20 cellular contexts compared by ENCODE assay signal in genomic region chr5:13354611-13355010, GRCh38.
A peak's percentile ranks its signal among the peaks of the same experiment; 100 is the strongest.
DNase-seq lines count a peak whose midpoint lies in the region; ATAC-seq and TF ChIP-seq lines count a peak whose summit lies in the region.
"Had no signal": no experiment of that assay in that cellular context is flagged by ENCODE, and none has a peak within 500 bp of the region (broad histone marks: within the 10 kb centered on the region; RNA-seq: fewer than 3 reads in every experiment).

No MANE protein-coding gene starts in this region.

- ATAC-seq in PC-3: peak; percentile 43
- no peak for ATAC-seq in HG02970 (IDR thresholded peaks at IDR 0.05; ENCODE audit: low FRiP score, unreplicated experiment)
- ATAC-seq: GM23338, HepG2 had no signal

- no peaks in the 10 kb centered on the region for H3K79me2 ChIP-seq in PC-3 (ENCODE audit: low read length)
- no peaks in the 10 kb centered on the region for H3K79me2 ChIP-seq in mammary epithelial cell (ENCODE audit: insufficient read depth, low read length)

- DNase-seq in HT-29 (ENCODE audit: low spot score): peak; percentile 44
- DNase-seq in PC-3: peak; percentile 86
- DNase-seq in mammary epithelial cell: peak; percentile 69
- DNase-seq in myocyte (ENCODE audit: low read depth): peak; percentile 31
- DNase-seq in DMS 273 (lab: John Stamatoyannopoulos, UW; ENCODE audit: unreplicated experiment): no peak
- DNase-seq in superior temporal gyrus (ENCODE audit: extremely low spot score): no peak
- DNase-seq in activated T-cell treated with anti-CD3 and anti-CD28 coated beads, Interleukin-2, amount 50 U/mL, for 24 hours: no peak
- DNase-seq: CD8-positive, alpha-beta memory T cell; HFFc6; Karpas-422; MV-4-11; NCI-H1417 treated with DMSO at 0.1 percent for 48 hours; NCI-H2029; NCI-H2227 treated with DMSO at 0.1 percent for 48 hours; NCI-H524 treated with DMSO at 0.1 percent for 48 hours; Right ventricle myocardium superior; SK-N-SH had no signal

- peaks cover 11% of the 10 kb centered on the region for H3K9me3 Mint-ChIP-seq in activated T-cell treated with anti-CD3 and anti-CD28 coated beads, Interleukin-2, amount 50 U/mL, for 24 hours
- H3K9me3 Mint-ChIP-seq: GM23338 had no signal

- no peaks in the 10 kb centered on the region for H4K20me1 ChIP-seq in PC-3 (ENCODE audit: low read length)
- H4K20me1 ChIP-seq in mammary epithelial cell (ENCODE audit: insufficient read depth, low read length): no peaks in the 10 kb centered on the region

- H3K4me3 Mint-ChIP-seq in activated T-cell treated with anti-CD3 and anti-CD28 coated beads, Interleukin-2, amount 50 U/mL, for 24 hours: no peak overlapping the region
- H3K4me3 Mint-ChIP-seq: CD8-positive, alpha-beta memory T cell; GM23338; HFFc6 had no signal

- dilution Hi-C loops in mammary epithelial cell (cut with HindIII; ENCODE audit: low sequenced_read_pairs): no loop called here

- H3K27me3 Mint-ChIP-seq in activated T-cell treated with anti-CD3 and anti-CD28 coated beads, Interleukin-2, amount 50 U/mL, for 24 hours: no peaks in the 10 kb centered on the region
- H3K27me3 Mint-ChIP-seq: CD8-positive, alpha-beta memory T cell had no signal

- H3K36me3 ChIP-seq in PC-3 (ENCODE audit: low read depth, low read length): no peaks in the 10 kb centered on the region
- no peaks in the 10 kb centered on the region for H3K36me3 ChIP-seq in mammary epithelial cell (ENCODE audit: insufficient read depth, low read length)

- CTCF ChIA-PET in PC-3 (lab: Charles Lee): no interaction called here
- CTCF ChIA-PET in mammary epithelial cell (lab: Charles Lee; ENCODE audit: low non-redundant PET): interaction anchor here (0.7 kb wide), 1 partner anchor 9 kb away, joined by 6 read pairs; no protein-coding TSS in a partner anchor

- H3K4me3 ChIP-seq in PC-3 (ENCODE audit: low read length) (no peak overlapping the region), mammary epithelial cell (replicated peaks in 1 of 3; ENCODE audit: insufficient read depth in 1 of 3, low read depth in 2 of 3, low read length in 3 of 3) (no peak overlapping the region)
- H3K4me3 ChIP-seq: GM23338 had no signal

- BruUV-seq in PC-3 (replicated peaks; lab: Mats Ljungman, UMichigan): no TSS peak
- BruUV-seq in mammary epithelial cell (replicated peaks; lab: Mats Ljungman, UMichigan): no TSS peak

- H3K27me3 ChIP-seq in PC-3 (ENCODE audit: low read length): no peaks in the 10 kb centered on the region
- H3K27me3 ChIP-seq in mammary epithelial cell (ENCODE audit: insufficient read depth, low read length): no peaks in the 10 kb centered on the region

- no peak overlapping the region for H3K27ac Mint-ChIP-seq in activated T-cell treated with anti-CD3 and anti-CD28 coated beads, Interleukin-2, amount 50 U/mL, for 24 hours
- H3K27ac Mint-ChIP-seq: CD8-positive, alpha-beta memory T cell; GM23338; HFFc6 had no signal

- H3K9ac ChIP-seq in PC-3 (ENCODE audit: low read length): no peak overlapping the region
- H3K9ac ChIP-seq in mammary epithelial cell (ENCODE audit: insufficient read depth, low read length): no peak overlapping the region
- H3K9ac ChIP-seq: SK-N-SH had no signal

- no peaks in the 10 kb centered on the region for H3K36me3 Mint-ChIP-seq in activated T-cell treated with anti-CD3 and anti-CD28 coated beads, Interleukin-2, amount 50 U/mL, for 24 hours (ENCODE audit: low read depth)

- no peaks in the 10 kb centered on the region for H3K9me3 ChIP-seq in PC-3 (ENCODE audit: low read length)
- H3K9me3 ChIP-seq in mammary epithelial cell (replicated peaks; ENCODE audit: insufficient read depth, low read length): no peaks in the 10 kb centered on the region
- H3K9me3 ChIP-seq: SK-N-SH had no signal

- H2AFZ ChIP-seq in PC-3 (ENCODE audit: low read length): no peak overlapping the region
- H2AFZ ChIP-seq in mammary epithelial cell (ENCODE audit: low read depth, low read length): no peak overlapping the region
- H2AFZ ChIP-seq: GM23338 had no signal

- peaks cover 41% of the 10 kb centered on the region for H3K4me1 ChIP-seq in PC-3 (ENCODE audit: insufficient read depth, low read length)
- H3K4me1 ChIP-seq in mammary epithelial cell (ENCODE audit: insufficient read depth, low read length): peaks cover 13% of the 10 kb centered on the region

- POLR2A ChIA-PET in PC-3 (lab: Charles Lee; ENCODE audit: unreplicated experiment): interaction anchor here (0.7 kb wide), 1 partner anchor 512 kb away, joined by 6 read pairs; no protein-coding TSS in a partner anchor

- H3F3A ChIP-seq in PC-3 (ENCODE audit: low read length, unreplicated experiment): no peaks in the 10 kb centered on the region

- no peaks in the 10 kb centered on the region for H3K4me1 Mint-ChIP-seq in activated T-cell treated with anti-CD3 and anti-CD28 coated beads, Interleukin-2, amount 50 U/mL, for 24 hours (ENCODE audit: low read depth)
- H3K4me1 Mint-ChIP-seq: CD8-positive, alpha-beta memory T cell; GM23338 had no signal

- intact Hi-C loops in PC-3 (cut with micrococcal nuclease): loop anchor here (10.0 kb wide), 1 partner anchor 400 kb away; no protein-coding TSS in a partner anchor
- intact Hi-C loops in mammary epithelial cell (cut with micrococcal nuclease): loop anchor here (5.0 kb wide), 1 partner anchor 308 kb away; no protein-coding TSS in a partner anchor

- peak overlapping the region; percentile 33 for H3K4me2 ChIP-seq in PC-3 (ENCODE audit: low read length)
- H3K4me2 ChIP-seq in mammary epithelial cell (ENCODE audit: insufficient read depth, low read depth, low read length): no peak overlapping the region
- H3K4me2 ChIP-seq: GM23338, SK-N-SH had no signal

- H3K9me2 ChIP-seq in PC-3 (replicated peaks; ENCODE audit: low read length): no peaks in the 10 kb centered on the region
- H3K9me2 ChIP-seq: SK-N-SH had no signal

- in situ Hi-C loops in mammary epithelial cell (cut with MboI; ENCODE audit: low sequenced_read_pairs in 2 of 2): no loop called here

- 20% methylated on average over 2 of the region's 2 CpGs for WGBS in mammary epithelial cell (ENCODE audit: low coverage, missing lambda C conversion rate)

- TF ChIP-seq CTCF in PC-3 (conservative IDR thresholded peaks at IDR 0.05; ENCODE audit: low read depth, low read length) (no peak), mammary epithelial cell (conservative IDR thresholded peaks at IDR 0.05 in 1 of 2, IDR thresholded peaks at IDR 0.05 in 1 of 2; ENCODE audit: extremely low read depth in 1 of 2, insufficient read depth in 1 of 2, low read depth in 1 of 2, low read length in 2 of 2) (no peak)

- H3K27ac ChIP-seq in PC-3 (ENCODE audit: low read length): peak overlapping the region; percentile 35
- H3K27ac ChIP-seq in mammary epithelial cell (ENCODE audit: insufficient read depth, low read depth, low read length): no peak overlapping the region

Comparison
In these comparisons a context has a peak if more than half of its experiments do, and no peak if none do; other contexts are left out.
1. DNase-seq: peak in HT-29 (single experiment), PC-3 (single experiment), mammary epithelial cell (single experiment) and myocyte (single experiment); none in DMS 273 (single experiment), superior temporal gyrus (single experiment) and activated T-cell treated with anti-CD3 and anti-CD28 coated beads, Interleukin-2, amount 50 U/mL, for 24 hours (single experiment).